Comparison of ENCODE assay signal across 21 cellular contexts in the genomic region with DNA sequence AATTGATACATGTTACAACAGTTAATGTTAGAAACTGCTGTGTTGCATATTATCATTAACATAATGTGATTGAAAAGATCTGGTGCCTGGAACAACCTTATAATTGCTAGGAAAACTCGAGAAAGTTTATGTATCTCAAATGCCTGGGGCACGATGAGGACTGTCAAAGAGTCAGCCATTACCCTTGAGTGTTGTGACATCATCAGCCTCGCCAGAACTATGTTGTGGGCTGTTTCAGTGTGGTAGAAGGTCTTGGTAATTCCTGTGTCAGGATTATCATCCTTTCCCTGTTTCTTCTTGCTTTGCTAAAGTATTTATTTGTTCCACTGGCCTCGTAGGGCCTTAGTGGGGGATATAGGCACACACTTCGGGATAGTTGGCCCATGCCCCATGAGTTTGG.
DNase-seq lines count a peak whose midpoint lies in the region; ATAC-seq and TF ChIP-seq lines count a peak whose summit lies in the region.
"Had no signal": no experiment of that assay in that cellular context is flagged by ENCODE, and none has a peak within 500 bp of the region (broad histone marks: within the 10 kb centered on the region; RNA-seq: fewer than 3 reads in every experiment).

No MANE protein-coding gene starts in this region.

- H3F3A ChIP-seq in SK-N-SH (replicated peaks; ENCODE audit: insufficient read depth): no peaks in the 10 kb centered on the region

- intact Hi-C loops in left ventricle myocardium inferior (cut with micrococcal nuclease): no loop called here
- intact Hi-C loops in cardiac septum (cut with DNase I): no loop called here
- intact Hi-C loops in IMR-90 (cut with micrococcal nuclease): loop anchor here (10.0 kb wide), 1 partner anchor 413 kb away; no protein-coding TSS in a partner anchor

- H3K27me3 ChIP-seq in left ventricle myocardium inferior (ENCODE audit: low read depth) (no peaks in the 10 kb centered on the region), IMR-90 (ENCODE audit: control insufficient read depth, insufficient read depth, low read length) (no peaks in the 10 kb centered on the region), skeletal muscle tissue (ENCODE audit: control insufficient read depth in 3 of 3, insufficient read depth in 3 of 3, low read length in 3 of 3) (no peaks in the 10 kb centered on the region), SK-N-SH (ENCODE audit: insufficient read depth) (no peaks in the 10 kb centered on the region)

- H3K9me3 ChIP-seq in left ventricle myocardium inferior (replicated peaks) (no peaks in the 10 kb centered on the region), IMR-90 (ENCODE audit: control insufficient read depth, insufficient read depth, low read length) (no peaks in the 10 kb centered on the region), skeletal muscle tissue (ENCODE audit: control insufficient read depth in 3 of 3, low read length in 3 of 3) (no peaks in the 10 kb centered on the region), SK-N-SH (no peaks in the 10 kb centered on the region)
- H3K9me3 ChIP-seq: HAP-1 had no signal

- H4K8ac ChIP-seq in IMR-90 (ENCODE audit: low read depth in 2 of 2, low read length in 2 of 2): peak overlapping the region; percentile 27 to 57; a peak in 2 of 4 replicates

- H4K20me1 ChIP-seq in IMR-90 (ENCODE audit: insufficient read depth, low read length) (peaks cover 26% of the 10 kb centered on the region), SK-N-SH (ENCODE audit: insufficient read depth) (no peaks in the 10 kb centered on the region)

- peaks cover 84% of the 10 kb centered on the region for H3K4me1 ChIP-seq in left ventricle myocardium inferior
- peaks cover 33% of the 10 kb centered on the region for H3K4me1 ChIP-seq in IMR-90 (ENCODE audit: control insufficient read depth, insufficient read depth, low read length)
- peaks cover 50 to 56% (median 54%) of the 10 kb centered on the region in 3 donors for H3K4me1 ChIP-seq in skeletal muscle tissue (ENCODE audit: control insufficient read depth in 3 of 3, insufficient read depth in 3 of 3, low read length in 3 of 3)
- peaks cover 19 to 24% of the 10 kb centered on the region in 2 experiments for H3K4me1 ChIP-seq in SK-N-SH (ENCODE audit: control insufficient read depth in 1 of 2, insufficient read depth in 2 of 2, low read depth in 1 of 2, low read length in 1 of 2)
- H3K4me1 ChIP-seq: HAP-1 had no signal

- CTCF ChIA-PET in IMR-90 (lab: Yijun Ruan, JAX): no interaction called here
- CTCF ChIA-PET in SK-N-SH (lab: Yijun Ruan, JAX): interaction anchor here (1.1 to 1.4 kb wide), 2 partner anchors 10 to 15 kb away, joined by 3 to 4 read pairs; no protein-coding TSS in a partner anchor

- peaks cover 33 to 79% of the 10 kb centered on the region in 2 experiments for H3K79me1 ChIP-seq in IMR-90 (ENCODE audit: low read depth in 1 of 2, low read length in 2 of 2)

- POLR2A ChIA-PET in IMR-90 (lab: Charles Lee; ENCODE audit: unreplicated experiment) (no interaction called here), SK-N-SH (lab: Yijun Ruan, JAX) (no interaction called here)

- peak overlapping the region; percentile 56 for H3K4ac ChIP-seq in IMR-90 (ENCODE audit: low read depth, low read length)

- TF ChIP-seq CTCF in left ventricle myocardium inferior (IDR thresholded peaks at IDR 0.05; ENCODE audit: borderline replicate concordance) (no peak), IMR-90 (conservative IDR thresholded peaks at IDR 0.05; ENCODE audit: low read depth, low read length) (no peak), SK-N-SH (IDR thresholded peaks at IDR 0.05) (no peak)

- no peak for ATAC-seq in IMR-90 (ENCODE audit: low read depth)

- H3K4me3 ChIP-seq in left ventricle myocardium inferior: no peak overlapping the region
- H3K4me3 ChIP-seq in IMR-90 (ENCODE audit: insufficient read depth, low read depth, low read length): no peak overlapping the region
- H3K4me3 ChIP-seq in skeletal muscle tissue (ENCODE audit: low read length in 3 of 3): no peak overlapping the region
- H3K4me3 ChIP-seq in SK-N-SH (ENCODE audit: low read depth in 2 of 2, low read length in 1 of 2): no peak overlapping the region
- H3K4me3 ChIP-seq: GM23248, HAP-1, PC-9 had no signal

- BruUV-seq in IMR-90 (replicated peaks; lab: Mats Ljungman, UMichigan): no TSS peak

- peak overlapping the region; percentile 76 for H2BK120ac ChIP-seq in IMR-90 (ENCODE audit: low read depth, low read length)

- H4K5ac ChIP-seq in IMR-90 (ENCODE audit: low read depth, low read length): peak overlapping the region; percentile 82

- no peak for DNase-seq in left ventricle myocardium inferior
- no peak for DNase-seq in cardiac septum (ENCODE audit: low spot score)
- peak; percentile 56 for DNase-seq in IMR-90
- peak; percentile 47 for DNase-seq in islet precursor cell
- no peak for DNase-seq in inferior parietal cortex (ENCODE audit: extremely low spot score)
- no peak for DNase-seq in NCI-H2171 (lab: John Stamatoyannopoulos, UW)
- DNase-seq in SK-N-SH: no peak
- DNase-seq: 8988T, AML-193, GM23248, MM.1S, NCI-H1048, NCI-H1417 treated with DMSO at 0.1 percent for 48 hours, NCI-H187 treated with DMSO at 0.1 percent for 48 hours, NCI-H2227 treated with DMSO at 0.1 percent for 48 hours, NCI-H510A, PC-9, RPMI8226, SHP77 had no signal

- peak overlapping the region; percentile 85 for H2BK5ac ChIP-seq in IMR-90 (ENCODE audit: low read depth, low read length, poor library complexity, severe bottlenecking)

- TF ChIP-seq RAD21 in IMR-90 (IDR thresholded peaks at IDR 0.05; ENCODE audit: low read length) (no peak), SK-N-SH (IDR thresholded peaks at IDR 0.05; ENCODE audit: low read length) (no peak)

- H3K56ac ChIP-seq in IMR-90 (ENCODE audit: extremely low read depth, insufficient read depth, low read length): no peak overlapping the region

- H3K23ac ChIP-seq in IMR-90 (ENCODE audit: low read depth, low read length): peak overlapping the region; percentile 76; the same call in 1 of the 2 replicates

- H2AFZ ChIP-seq in IMR-90 (replicated peaks; ENCODE audit: low read length, poor library complexity) (no peak overlapping the region), SK-N-SH (ENCODE audit: low read depth) (no peak overlapping the region)
- H2AFZ ChIP-seq: GM23248, PC-9 had no signal

- no peak for TF ChIP-seq POLR2A in IMR-90 (IDR thresholded peaks at IDR 0.05; ENCODE audit: low read depth, low read length)

- H3K9me2 ChIP-seq in SK-N-SH: no peaks in the 10 kb centered on the region

- peak overlapping the region; percentile 61; the same call in 1 of the 2 replicates for H2BK20ac ChIP-seq in IMR-90 (ENCODE audit: low read depth, low read length)

- H3K4me2 ChIP-seq in IMR-90 (ENCODE audit: low read depth, low read length) (peak overlapping the region; percentile 49; the same call in 1 of the 2 replicates), SK-N-SH (no peak overlapping the region)
- H3K4me2 ChIP-seq: PC-9 had no signal

- H3K14ac ChIP-seq in IMR-90 (replicated peaks; ENCODE audit: low read depth, low read length): peak overlapping the region; percentile 87

- no peak overlapping the region for H2AK9ac ChIP-seq in IMR-90 (replicated peaks; ENCODE audit: low read depth, low read length, poor library complexity)

- peak overlapping the region; percentile 80 for H3K27ac ChIP-seq in left ventricle myocardium inferior (replicated peaks)
- H3K27ac ChIP-seq in IMR-90 (ENCODE audit: insufficient read depth, low read length): peak overlapping the region; percentile 95; the same call in 1 of the 2 replicates
- H3K27ac ChIP-seq in skeletal muscle tissue (ENCODE audit: low read depth, low read length): peak overlapping the region; percentile 80
- H3K27ac ChIP-seq in SK-N-SH (ENCODE audit: low read depth in 2 of 2, low read length in 1 of 2): no peak overlapping the region
- H3K27ac ChIP-seq: PC-9 had no signal

- peak overlapping the region; percentile 88 for H3K18ac ChIP-seq in IMR-90 (ENCODE audit: low read depth, low read length)

- no peak for TF ChIP-seq EP300 in SK-N-SH (IDR thresholded peaks at IDR 0.05; ENCODE audit: borderline replicate concordance in 1 of 2, low read depth in 1 of 2, low read length in 1 of 2)

- dilution Hi-C loops in IMR-90 (cut with HindIII; ENCODE audit: low sequenced_read_pairs, unreplicated experiment): no loop called here

- peaks cover 32% of the 10 kb centered on the region for H3K9me1 ChIP-seq in IMR-90 (ENCODE audit: insufficient read depth, low read length)

- H4K91ac ChIP-seq in IMR-90 (ENCODE audit: insufficient read depth, low read depth, low read length): no peak overlapping the region; the same call in 1 of the 2 replicates

- no peaks in the 10 kb centered on the region for H3K36me3 ChIP-seq in left ventricle myocardium inferior
- H3K36me3 ChIP-seq in IMR-90 (ENCODE audit: control insufficient read depth, insufficient read depth, low read length): peaks cover 7% of the 10 kb centered on the region
- H3K36me3 ChIP-seq in skeletal muscle tissue (ENCODE audit: control insufficient read depth in 3 of 3, insufficient read depth in 3 of 3, low read length in 3 of 3): peaks cover 0 to 2% (median 0%) of the 10 kb centered on the region in 3 donors
- H3K36me3 ChIP-seq in SK-N-SH (replicated peaks in 1 of 2; ENCODE audit: control insufficient read depth in 1 of 2, insufficient read depth in 2 of 2, low read length in 1 of 2): no peaks in the 10 kb centered on the region
- H3K36me3 ChIP-seq: HAP-1 had no signal

- peak overlapping the region; percentile 85; the same call in 1 of the 2 replicates for H2AK5ac ChIP-seq in IMR-90 (ENCODE audit: low read depth, low read length)

- no peaks in the 10 kb centered on the region for H3K79me2 ChIP-seq in SK-N-SH (ENCODE audit: insufficient read depth)

- no peak overlapping the region for H3K9ac ChIP-seq in IMR-90 (ENCODE audit: low read depth, low read length)
- H3K9ac ChIP-seq in skeletal muscle tissue (ENCODE audit: low read depth in 1 of 3, low read length in 3 of 3): no peak overlapping the region
- H3K9ac ChIP-seq in SK-N-SH: no peak overlapping the region
- H3K9ac ChIP-seq: GM23248 had no signal

- H2BK15ac ChIP-seq in IMR-90 (ENCODE audit: low read depth, low read length): peak overlapping the region; percentile 88; the same call in 2 of the 3 replicates

- 25% methylated on average over 2 of the region's 5 CpGs; no CpG with 5 or more reads in 1 of the 2 experiments for WGBS in IMR-90 (ENCODE audit: extremely low coverage in 2 of 2, insufficient read length in 1 of 2), 2 experiments
- WGBS in SK-N-SH (ENCODE audit: low lambda C conversion rate): 51% methylated on average over 5 of the region's 5 CpGs

- in situ Hi-C loops in IMR-90 (cut with MboI; ENCODE audit: low sequenced_read_pairs): no loop called here

TF ChIP-seq in IMR-90, 13 proteins besides CTCF, POLR2A, EP300 and RAD21:
- no peak for TF ChIP-seq CHD1 (IDR thresholded peaks at IDR 0.05; ENCODE audit: low read depth, low read length)
- peak; percentile 38; the same call in 1 of the 2 replicates for TF ChIP-seq CEBPB (IDR thresholded peaks at IDR 0.05; ENCODE audit: low read depth, low read length)

TF ChIP-seq in SK-N-SH, 30 proteins besides CTCF, POLR2A, EP300 and RAD21 (continues in another document):
- no peak for TF ChIP-seq RXRA (IDR thresholded peaks at IDR 0.05; ENCODE audit: borderline replicate concordance, low read depth)
- TF ChIP-seq YY1 (IDR thresholded peaks at IDR 0.05; ENCODE audit: low read depth): no peak
- no peak for TF ChIP-seq TEAD4 (IDR thresholded peaks at IDR 0.05; ENCODE audit: borderline replicate concordance, insufficient read depth)
- no peak for TF ChIP-seq GABPA (IDR thresholded peaks at IDR 0.05; ENCODE audit: low read depth)

Comparison
In these comparisons a context has a peak if more than half of its experiments do, and no peak if none do; other contexts are left out.
1. DNase-seq: peak in IMR-90 (single experiment) and islet precursor cell (single experiment); none in left ventricle myocardium inferior (single experiment), cardiac septum (single experiment), inferior parietal cortex (single experiment), NCI-H2171 (single experiment) and SK-N-SH (single experiment).
2. H3K27ac ChIP-seq: peak in left ventricle myocardium inferior (single experiment), IMR-90 (single experiment) and skeletal muscle tissue (single experiment); none in SK-N-SH (0 of 2).